ENCODE assay signal across 27 cellular contexts in genomic region chr7:7620224-7620623, GRCh38.
"Had no signal": no experiment of that assay in that cellular context is flagged by ENCODE, and none has a peak within 500 bp of the region (broad histone marks: within the 10 kb centered on the region; RNA-seq: fewer than 3 reads in every experiment).

No MANE protein-coding gene starts in this region.

- H3K27ac Mint-ChIP-seq: dendritic cell treated with granulocyte-macrophage colony-stimulating factor and Interleukin-4, amounts not matched to agents 40 ng/mL and 50 ng/mL, for 4 days; effector memory CD8-positive, alpha-beta T cell; endodermal cell; mesothelial cell of epicardium; naive B cell had no signal

- DNase-seq: colonic mucosa; cortex of kidney; effector CD8-positive, alpha-beta T cell; effector memory CD8-positive, alpha-beta T cell; endodermal cell; erythroblast; esophagus squamous epithelium; foreskin melanocyte; gastrocnemius medialis; glutamatergic neuron; head of caudate nucleus; heart right ventricle; hippocampal formation; left cardiac atrium; left lung; left ventricle myocardium superior; lower lobe of right lung; mesenchymal stem cell; mucosa of descending colon; naive B cell had no signal

- H3K27me3 ChIP-seq: colonic mucosa, esophagus squamous epithelium, gastrocnemius medialis, heart right ventricle, left lung had no signal

- H3K9me3 ChIP-seq: colonic mucosa, esophagus squamous epithelium, gastrocnemius medialis, heart right ventricle, left lung, lower lobe of right lung, mucosa of descending colon had no signal

- H3K36me3 ChIP-seq: colonic mucosa, esophagus squamous epithelium, gastrocnemius medialis, heart right ventricle, left lung, lower lobe of right lung had no signal

- FAIRE-seq: endometrium, islet of Langerhans, keratinocyte had no signal

- ATAC-seq: effector memory CD8-positive, alpha-beta T cell; esophagus mucosa; gastrocnemius medialis; heart right ventricle; left cardiac atrium; left lung; left ventricle myocardium superior; lower lobe of right lung; mucosa of descending colon had no signal

- H3K27me3 Mint-ChIP-seq: dendritic cell treated with granulocyte-macrophage colony-stimulating factor and Interleukin-4, amounts not matched to agents 40 ng/mL and 50 ng/mL, for 4 days; naive B cell had no signal

- H3K4me3 ChIP-seq: colonic mucosa, esophagus squamous epithelium, gastrocnemius medialis, heart right ventricle, left lung, lower lobe of right lung, mucosa of descending colon had no signal

- H3K36me3 Mint-ChIP-seq: mesothelial cell of epicardium, naive B cell had no signal

- H3K27ac ChIP-seq: colonic mucosa, epithelial cell of prostate, esophagus squamous epithelium, gastrocnemius medialis, heart right ventricle, left lung, lower lobe of right lung had no signal

- H3K4me1 ChIP-seq: colonic mucosa, esophagus squamous epithelium, gastrocnemius medialis, heart right ventricle, left lung, lower lobe of right lung had no signal

- H3K9me3 Mint-ChIP-seq: dendritic cell treated with granulocyte-macrophage colony-stimulating factor and Interleukin-4, amounts not matched to agents 40 ng/mL and 50 ng/mL, for 4 days; effector memory CD8-positive, alpha-beta T cell; endodermal cell; mesothelial cell of epicardium; naive B cell had no signal

- H3K4me1 Mint-ChIP-seq: endodermal cell, mesothelial cell of epicardium had no signal

- H3K4me3 Mint-ChIP-seq: dendritic cell treated with granulocyte-macrophage colony-stimulating factor and Interleukin-4, amounts not matched to agents 40 ng/mL and 50 ng/mL, for 4 days; effector memory CD8-positive, alpha-beta T cell; endodermal cell; mesothelial cell of epicardium; naive B cell had no signal
